25 cellular contexts compared by ENCODE assay signal in genomic region chr10:71127773-71128172, GRCh38.
"Had no signal": no experiment of that assay in that cellular context is flagged by ENCODE, and none has a peak within 500 bp of the region (broad histone marks: within the 10 kb centered on the region; RNA-seq: fewer than 3 reads in every experiment).

No MANE protein-coding gene starts in this region.

- H3K27ac Mint-ChIP-seq: activated T-helper 17 cell treated with anti-CD3 and anti-CD28 coated beads, Interleukin-2, amount 50 U/mL, for 72 hours; effector memory CD8-positive, alpha-beta T cell; stimulated activated naive B cell treated with anti-CD40 and anti-IgM and Interleukin-4, amounts not matched to agents 10 μg/mL and 1 μg/mL and 100 μg/mL, for 72 hours had no signal

- H3K79me2 ChIP-seq: parathyroid adenoma had no signal

- DNase-seq: activated CD4-positive, alpha-beta T cell treated with anti-CD3 and anti-CD28 coated beads for 4 hours; activated CD4-positive, alpha-beta T cell treated with anti-CD3 and anti-CD28 coated beads, Interleukin-2, amount 50 U/mL, for 4 hours; activated gamma-delta T cell treated with Interleukin-2 at 50 U/mL for 16 hours; activated naive CD4-positive, alpha-beta T cell treated with anti-CD3 and anti-CD28 coated beads, Interleukin-2, amount 50 U/mL, for 16 hours; activated T-cell treated with anti-CD3 and anti-CD28 coated beads, Interleukin-2, amount 50 U/mL, for 4 hours; amniotic stem cell; dorsolateral prefrontal cortex; effector memory CD8-positive, alpha-beta T cell; erythroblast; hippocampal formation; left lung; nucleus accumbens; stimulated activated CD4-positive, alpha-beta T cell treated with anti-CD3 and anti-CD28 coated beads, Interleukin-15, amount 100 ng/mL, for 24 hours; stimulated activated CD4-positive, alpha-beta T cell treated with anti-CD3 and anti-CD28 coated beads, Interleukin-2, amount 100 ng/mL, for 24 hours; stimulated activated naive B cell treated with anti-CD40 and anti-IgM and Interleukin-4, amounts not matched to agents 10 μg/mL and 1 μg/mL and 100 μg/mL, for 72 hours; stomach; upper lobe of right lung had no signal

- H3K4me3 ChIP-seq: coronary artery, dorsolateral prefrontal cortex, gastroesophageal sphincter, left lung, stomach, thyroid gland, upper lobe of right lung had no signal

- ATAC-seq: activated T-cell treated with anti-CD3 and anti-CD28 coated beads, Interleukin-2, amount 50 U/mL, for 4 hours; activated T-helper 17 cell treated with anti-CD3 and anti-CD28 coated beads, Interleukin-2, amount 50 U/mL, for 72 hours; effector memory CD8-positive, alpha-beta T cell; gastroesophageal sphincter; left lung; stimulated activated naive B cell treated with anti-CD40 and anti-IgM and Interleukin-4, amounts not matched to agents 10 μg/mL and 1 μg/mL and 100 μg/mL, for 72 hours; upper lobe of right lung had no signal

- H3K9ac ChIP-seq: parathyroid adenoma had no signal

- H3K4me3 Mint-ChIP-seq: activated T-cell treated with anti-CD3 and anti-CD28 coated beads, Interleukin-2, amount 50 U/mL, for 4 hours; activated T-helper 17 cell treated with anti-CD3 and anti-CD28 coated beads, Interleukin-2, amount 50 U/mL, for 72 hours; effector memory CD8-positive, alpha-beta T cell; neural crest cell; stimulated activated naive B cell treated with anti-CD40 and anti-IgM and Interleukin-4, amounts not matched to agents 10 μg/mL and 1 μg/mL and 100 μg/mL, for 72 hours had no signal

- H3K9me3 ChIP-seq: left lung, stomach, thyroid gland, upper lobe of right lung had no signal

- H2AFZ ChIP-seq: parathyroid adenoma had no signal

- H3K4me1 ChIP-seq: left lung, parathyroid adenoma, stomach, thyroid gland, upper lobe of right lung had no signal

- FAIRE-seq: astrocyte had no signal

- H3K36me3 Mint-ChIP-seq: stimulated activated naive B cell treated with anti-CD40 and anti-IgM and Interleukin-4, amounts not matched to agents 10 μg/mL and 1 μg/mL and 100 μg/mL, for 72 hours had no signal

- H3K36me3 ChIP-seq: brain microvascular endothelial cell, gastroesophageal sphincter, left lung, stomach, thyroid gland, upper lobe of right lung had no signal

- H3K9me3 Mint-ChIP-seq: activated T-cell treated with anti-CD3 and anti-CD28 coated beads, Interleukin-2, amount 50 U/mL, for 4 hours; activated T-helper 17 cell treated with anti-CD3 and anti-CD28 coated beads, Interleukin-2, amount 50 U/mL, for 72 hours; effector memory CD8-positive, alpha-beta T cell; stimulated activated naive B cell treated with anti-CD40 and anti-IgM and Interleukin-4, amounts not matched to agents 10 μg/mL and 1 μg/mL and 100 μg/mL, for 72 hours had no signal

- H3K27me3 ChIP-seq: thyroid gland, upper lobe of right lung had no signal

- H3K4me1 Mint-ChIP-seq: activated T-helper 17 cell treated with anti-CD3 and anti-CD28 coated beads, Interleukin-2, amount 50 U/mL, for 72 hours; stimulated activated naive B cell treated with anti-CD40 and anti-IgM and Interleukin-4, amounts not matched to agents 10 μg/mL and 1 μg/mL and 100 μg/mL, for 72 hours had no signal
